24 cellular contexts compared by ENCODE assay signal in genomic region chrX:73840120-73840924, GRCh38. TPM values are rescaled to one million over a fixed set of nuclear protein-coding genes. Genes with fewer than 3 reads are reported as not detected.
A peak's percentile ranks its signal among the peaks of the same experiment; 100 is the strongest.
DNase-seq lines count a peak whose midpoint lies in the region; ATAC-seq and TF ChIP-seq lines count a peak whose summit lies in the region.
"Had no signal": no experiment of that assay in that cellular context is flagged by ENCODE, and none has a peak within 500 bp of the region (broad histone marks: within the 10 kb centered on the region; RNA-seq: fewer than 3 reads in every experiment).

No MANE protein-coding gene starts in this region.

- no peaks in the 10 kb centered on the region for H3K9me3 Mint-ChIP-seq in natural killer cell
- no peaks in the 10 kb centered on the region for H3K9me3 Mint-ChIP-seq in natural killer cell treated with Interleukin-12 subunit alpha and Interleukin-12 subunit beta and Interleukin-15 and Interleukin-18, amount 100 ng/mL, for 72 hours
- H3K9me3 Mint-ChIP-seq: CD4-positive, alpha-beta T cell; CD8-positive, alpha-beta T cell had no signal

- no peak for ATAC-seq in natural killer cell
- ATAC-seq in natural killer cell treated with Interleukin-12 subunit alpha and Interleukin-12 subunit beta and Interleukin-15 and Interleukin-18, amount 100 ng/mL, for 72 hours = no peak
- no peak for ATAC-seq in psoas muscle
- no peak for ATAC-seq in aorta (ENCODE audit: low FRiP score)
- ATAC-seq: CD8-positive, alpha-beta T cell had no signal

- POLR2A ChIA-PET in HEK293 (lab: Yijun Ruan, JAX) = interaction anchor here (0.9 to 5.9 kb wide), 4 partner anchors 10 to 77 kb away, joined by 3 to 82 read pairs (median 24); no protein-coding TSS in a partner anchor

- H3K4me3 ChIP-seq in GM08714 (ENCODE audit: low read length) (peak overlapping the region; percentile 39; the same call in 1 of the 2 replicates), HEK293 (ENCODE audit: low read depth, low read length) (peak overlapping the region; percentile 30), psoas muscle (peak overlapping the region; percentile 13), aorta (ENCODE audit: low read length in 2 of 2) (no peak overlapping the region)
- H3K4me3 ChIP-seq: BLaER1 treated with 17β-estradiol and CSF1 and Interleukin-3, amounts not matched to agents 10 nM and 100 nM had no signal

- H3K27ac Mint-ChIP-seq in natural killer cell = no peak overlapping the region
- H3K27ac Mint-ChIP-seq in natural killer cell treated with Interleukin-12 subunit alpha and Interleukin-12 subunit beta and Interleukin-15 and Interleukin-18, amount 100 ng/mL, for 72 hours = no peak overlapping the region
- H3K27ac Mint-ChIP-seq: CD4-positive, alpha-beta T cell; CD8-positive, alpha-beta T cell had no signal

- TF ChIP-seq CTCF in natural killer cell (IDR thresholded peaks at IDR 0.05) (no peak), HEK293 (tag by site-specific recombination; IDR thresholded peaks at IDR 0.05) (no peak), psoas muscle (IDR thresholded peaks at IDR 0.05) (no peak)

- H3K9me3 ChIP-seq in HEK293 (ENCODE audit: control insufficient read depth, insufficient read depth, low read depth, low read length) (no peaks in the 10 kb centered on the region), psoas muscle (no peaks in the 10 kb centered on the region), aorta (ENCODE audit: control insufficient read depth, low read length) (no peaks in the 10 kb centered on the region)
- H3K9me3 ChIP-seq: BLaER1 treated with 17β-estradiol and CSF1 and Interleukin-3, amounts not matched to agents 10 nM and 100 nM; Caco-2 had no signal

- peak overlapping the region; percentile 31 for H3K4me3 Mint-ChIP-seq in natural killer cell
- no peak overlapping the region for H3K4me3 Mint-ChIP-seq in natural killer cell treated with Interleukin-12 subunit alpha and Interleukin-12 subunit beta and Interleukin-15 and Interleukin-18, amount 100 ng/mL, for 72 hours
- H3K4me3 Mint-ChIP-seq: CD4-positive, alpha-beta T cell; CD8-positive, alpha-beta T cell had no signal

- peaks cover 0 to 33% of the 10 kb centered on the region in 2 donors for H3K4me1 Mint-ChIP-seq in natural killer cell
- peaks cover 0 to 46% of the 10 kb centered on the region in 2 donors for H3K4me1 Mint-ChIP-seq in natural killer cell treated with Interleukin-12 subunit alpha and Interleukin-12 subunit beta and Interleukin-15 and Interleukin-18, amount 100 ng/mL, for 72 hours (ENCODE audit: low read depth in 2 of 2)

- H3K27ac ChIP-seq in HEK293 (ENCODE audit: extremely low read depth, low read depth, low read length) = peak overlapping the region; percentile 83
- H3K27ac ChIP-seq in psoas muscle = no peak overlapping the region
- no peak overlapping the region for H3K27ac ChIP-seq in aorta (ENCODE audit: low read depth in 1 of 2, low read length in 2 of 2)
- H3K27ac ChIP-seq: BLaER1 treated with 17β-estradiol and CSF1 and Interleukin-3, amounts not matched to agents 10 nM and 100 nM; C4-2B had no signal

- CTCF ChIA-PET in HEK293 (lab: Yijun Ruan, JAX) = interaction anchor here (0.6 to 0.7 kb wide), 2 partner anchors 71 to 293 kb away, joined by 3 to 4 read pairs; no protein-coding TSS in a partner anchor

- DNase-seq in natural killer cell (no peak), psoas muscle (no peak), T-helper 9 cell (no peak), cerebellar cortex (ENCODE audit: low spot score) (no peak), aorta (no peak)
- DNase-seq in natural killer cell treated with Interleukin-12 subunit alpha and Interleukin-12 subunit beta and Interleukin-15 and Interleukin-18, amount 100 ng/mL, for 72 hours (ENCODE audit: low spot score) = no peak
- DNase-seq: 8988T; ACHN; Caco-2; Calu3; CD4-positive, alpha-beta T cell; CD8-positive, alpha-beta T cell; DMS 273 treated with DMSO at 0.1 percent for 48 hours; DMS153; DMS53; DMS79; DND-41; EL; GDM1 had no signal

- no peaks in the 10 kb centered on the region for H3K27me3 ChIP-seq in psoas muscle (ENCODE audit: insufficient read depth in 3 of 3, low read length in 2 of 3)
- H3K27me3 ChIP-seq in aorta (ENCODE audit: control insufficient read depth in 1 of 2, insufficient read depth in 2 of 2, low read length in 1 of 2) = no peaks in the 10 kb centered on the region
- H3K27me3 ChIP-seq: BLaER1 treated with 17β-estradiol and CSF1 and Interleukin-3, amounts not matched to agents 10 nM and 100 nM had no signal

- H3K36me3 ChIP-seq in HEK293 (ENCODE audit: control insufficient read depth in 2 of 2, insufficient read depth in 1 of 2, low read length in 2 of 2) (peaks cover 70 to 85% of the 10 kb centered on the region in 2 experiments), psoas muscle (ENCODE audit: insufficient read depth in 1 of 2, low read depth in 1 of 2) (no peaks in the 10 kb centered on the region), aorta (ENCODE audit: control insufficient read depth in 1 of 2, insufficient read depth in 2 of 2, low read length in 1 of 2) (no peaks in the 10 kb centered on the region)

- intact Hi-C loops in natural killer cell (cut with micrococcal nuclease) (no loop called here), psoas muscle (cut with DNase I) (no loop called here), aorta (cut with DNase I) (no loop called here)

- 59 to 65% (median 64%) methylated on average over 6 of the region's 6 CpGs for WGBS in psoas muscle, 3 donors
- 34 to 47% methylated on average over 6 of the region's 6 CpGs for WGBS in aorta, 2 donors

- H3K27me3 Mint-ChIP-seq in natural killer cell (ENCODE audit: low read depth in 2 of 2) = no peaks in the 10 kb centered on the region
- no peaks in the 10 kb centered on the region for H3K27me3 Mint-ChIP-seq in natural killer cell treated with Interleukin-12 subunit alpha and Interleukin-12 subunit beta and Interleukin-15 and Interleukin-18, amount 100 ng/mL, for 72 hours

- H3K4me1 ChIP-seq in HEK293 (ENCODE audit: control insufficient read depth, insufficient read depth, low read length) = peaks cover 63% of the 10 kb centered on the region
- peaks cover 51% of the 10 kb centered on the region for H3K4me1 ChIP-seq in psoas muscle
- no peaks in the 10 kb centered on the region for H3K4me1 ChIP-seq in aorta (ENCODE audit: control insufficient read depth in 1 of 2, insufficient read depth in 2 of 2, low read length in 2 of 2)
- H3K4me1 ChIP-seq: Caco-2 had no signal

- H3K36me3 Mint-ChIP-seq in natural killer cell = no peaks in the 10 kb centered on the region
- no peaks in the 10 kb centered on the region for H3K36me3 Mint-ChIP-seq in natural killer cell treated with Interleukin-12 subunit alpha and Interleukin-12 subunit beta and Interleukin-15 and Interleukin-18, amount 100 ng/mL, for 72 hours
- H3K36me3 Mint-ChIP-seq: CD8-positive, alpha-beta T cell had no signal

TF ChIP-seq in HEK293, 187 proteins besides CTCF, POLR2A, EP300 and RAD21 (continues in another document):
- TF ChIP-seq ZNF239 (tag by site-specific recombination; IDR thresholded peaks at IDR 0.05) = no peak
- TF ChIP-seq ZFP37 (tag by site-specific recombination; IDR thresholded peaks at IDR 0.05) = no peak
- TF ChIP-seq GLI4 (tag by site-specific recombination; IDR thresholded peaks at IDR 0.05) = no peak
- TF ChIP-seq ZNF549 (tag by site-specific recombination; IDR thresholded peaks at IDR 0.05) = no peak
- no peak for TF ChIP-seq ZNF514 (tag by site-specific recombination; IDR thresholded peaks at IDR 0.05)
- TF ChIP-seq ZNF2 (tag by site-specific recombination; IDR thresholded peaks at IDR 0.05) = peak; percentile 43; the same call in 1 of the 2 replicates
- peak; percentile 20; the same call in 1 of the 2 replicates for TF ChIP-seq ZSCAN30 (tag by site-specific recombination; IDR thresholded peaks at IDR 0.05)
- TF ChIP-seq KLF1 (tag by site-specific recombination; IDR thresholded peaks at IDR 0.05) = no peak
- TF ChIP-seq ZNF571 (tag by site-specific recombination; IDR thresholded peaks at IDR 0.05) = no peak
- no peak for TF ChIP-seq HOXD13 (CRISPR knock-in tag; IDR thresholded peaks at IDR 0.05; ENCODE audit: borderline replicate concordance)
- no peak for TF ChIP-seq INSM2 (tag by site-specific recombination; IDR thresholded peaks at IDR 0.05)
- TF ChIP-seq ZNF747 (tag by site-specific recombination; IDR thresholded peaks at IDR 0.05) = no peak
- TF ChIP-seq KLF17 (tag by site-specific recombination; IDR thresholded peaks at IDR 0.05) = no peak

RNA-seq across cellular contexts. Expression of gene XIST, which starts 12.2 kb away (rescaled TPM):
- total RNA-seq in natural killer cell = 100 to 1,000 TPM in 1 of 3 donors, under 1 TPM in 1, not detected in 1; 0.15 to 505 TPM
- total RNA-seq in natural killer cell treated with Interleukin-12 subunit alpha and Interleukin-12 subunit beta and Interleukin-15 and Interleukin-18, amount 100 ng/mL, for 72 hours = 100 to 1,000 TPM in 1 of 2 donors, under 1 TPM in 1; 0.11 to 262 TPM
- 10 to 100 TPM; 57.7 to 79.2 (median 70.0) TPM for total RNA-seq in psoas muscle
- 10 to 100 TPM in 1 of 3 donors, under 1 TPM in 2; 0.04 to 21.3 (median 0.07) TPM for polyA plus RNA-seq in psoas muscle
- total RNA-seq in aorta = 100 to 1,000 TPM; 367 to 437 TPM
- 100 to 1,000 TPM in 1 of 2 donors, under 1 TPM in 1; 0.25 to 336 TPM for polyA plus RNA-seq in aorta
- total RNA-seq: CD4-positive, alpha-beta T cell; CD8-positive, alpha-beta T cell; G401 had no signal

Comparison
In these comparisons a context has a peak if more than half of its experiments do, and no peak if none do; other contexts are left out.
1. H3K4me3 ChIP-seq: peak in GM08714 (single experiment), HEK293 (single experiment) and psoas muscle (single experiment); none in aorta (0 of 2).